19 cellular contexts compared by ENCODE assay signal in the genomic region with DNA sequence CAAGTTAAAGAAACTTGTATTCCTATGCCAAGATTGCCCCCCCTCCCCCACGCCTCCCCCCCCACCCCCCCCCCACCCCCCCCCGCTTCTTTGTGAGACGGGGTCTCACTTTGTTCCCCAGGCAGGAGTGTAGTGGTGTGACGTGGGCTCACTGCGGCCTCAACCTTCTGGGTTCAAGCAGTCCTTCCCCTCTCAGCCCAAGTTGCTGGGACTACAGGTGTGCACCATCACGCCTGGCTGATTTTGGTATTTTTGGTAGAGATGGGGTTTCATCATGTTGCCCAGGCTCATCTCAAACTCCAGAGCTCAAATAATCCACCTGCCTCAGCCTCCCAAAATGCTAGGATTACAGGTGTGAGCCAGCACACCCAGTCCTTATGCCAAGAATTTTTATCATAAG.
DNase-seq lines count a peak whose midpoint lies in the region; ATAC-seq, FAIRE-seq and TF ChIP-seq lines count a peak whose summit lies in the region.
"Had no signal": no experiment of that assay in that cellular context is flagged by ENCODE, and none has a peak within 500 bp of the region (broad histone marks: within the 10 kb centered on the region; RNA-seq: fewer than 3 reads in every experiment).

No MANE protein-coding gene starts in this region.

- H3K9ac ChIP-seq in K562 (ENCODE audit: insufficient read depth in 1 of 2, low read depth in 2 of 2, low read length in 2 of 2): no peak overlapping the region
- H3K9ac ChIP-seq: KMS-11 had no signal

- H3K27ac Mint-ChIP-seq in natural killer cell treated with Interleukin-12 subunit alpha and Interleukin-12 subunit beta and Interleukin-15 and Interleukin-18, amount 100 ng/mL, for 72 hours: no peak overlapping the region
- H3K27ac Mint-ChIP-seq: B cell; CD4-positive, alpha-beta T cell had no signal

- no peaks in the 10 kb centered on the region for H3K36me3 ChIP-seq in GM06990 (ENCODE audit: control insufficient read depth, insufficient read depth, low read length)
- H3K36me3 ChIP-seq in K562 (ENCODE audit: control insufficient read depth, insufficient read depth, low read length): no peaks in the 10 kb centered on the region

- BruUV-seq in K562 (replicated peaks; lab: Mats Ljungman, UMichigan): no TSS peak

- ATAC-seq in K562: no peak
- no peak for ATAC-seq in natural killer cell treated with Interleukin-12 subunit alpha and Interleukin-12 subunit beta and Interleukin-15 and Interleukin-18, amount 100 ng/mL, for 72 hours

- H3K79me2 ChIP-seq in K562 (ENCODE audit: control insufficient read depth, insufficient read depth, low read length): peaks cover 2% of the 10 kb centered on the region; the same call in 1 of the 3 replicates

- no peaks in the 10 kb centered on the region for H3K9me3 ChIP-seq in K562 (replicated peaks; ENCODE audit: control insufficient read depth, insufficient read depth, low read depth, low read length)

- TF ChIP-seq EP300 in K562 (IDR thresholded peaks at IDR 0.05; ENCODE audit: low read length): no peak

- TF ChIP-seq POLR2A in K562 (conservative IDR thresholded peaks at IDR 0.05): no peak

- no peaks in the 10 kb centered on the region for H3K27me3 ChIP-seq in GM06990 (replicated peaks; ENCODE audit: control insufficient read depth, insufficient read depth, low read length)
- no peaks in the 10 kb centered on the region for H3K27me3 ChIP-seq in K562 (ENCODE audit: control insufficient read depth in 2 of 2, insufficient read depth in 2 of 2, low read length in 2 of 2)

- H3K4me2 ChIP-seq in K562 (ENCODE audit: insufficient read depth, low read length): no peak overlapping the region
- H3K4me2 ChIP-seq: KMS-11 had no signal

- peaks cover 5% of the 10 kb centered on the region for H3K36me3 Mint-ChIP-seq in natural killer cell treated with Interleukin-12 subunit alpha and Interleukin-12 subunit beta and Interleukin-15 and Interleukin-18, amount 100 ng/mL, for 72 hours

- POLR2A ChIA-PET in K562 (lab: Yijun Ruan, JAX): no interaction called here

- CTCF ChIA-PET in K562 (lab: Yijun Ruan, JAX; ENCODE audit: low intra/inter-chr PET ratio): no interaction called here

- peak; percentile 25 for DNase-seq in GM06990 (ENCODE audit: extremely low read depth, insufficient read length)
- no peak for DNase-seq in GM18507 (ENCODE audit: extremely low spot score, insufficient read length, low read depth)
- DNase-seq in NCI-H2171 treated with DMSO at 0.1 percent for 48 hours (lab: John Stamatoyannopoulos, UW): peak; percentile 58
- DNase-seq in K562 (ENCODE audit: extremely low read depth in 1 of 4, low spot score in 3 of 4): no peak
- DNase-seq in amniotic stem cell (lab: John Stamatoyannopoulos, UW): no peak
- no peak for DNase-seq in NCI-H748 (lab: John Stamatoyannopoulos, UW; ENCODE audit: unreplicated experiment)
- DNase-seq in natural killer cell treated with Interleukin-12 subunit alpha and Interleukin-12 subunit beta and Interleukin-15 and Interleukin-18, amount 100 ng/mL, for 72 hours (ENCODE audit: low spot score): no peak
- no peak for DNase-seq in ACHN
- DNase-seq: 8988T; C1 segment of cervical spinal cord; Calu3; CD4-positive, alpha-beta T cell; DMS 273 treated with DMSO at 0.1 percent for 48 hours; DMS79; GDM1; H7 had no signal

- intact Hi-C loops in K562 (cut with micrococcal nuclease): no loop called here

- peaks cover 15 to 17% of the 10 kb centered on the region in 2 donors for H3K4me1 Mint-ChIP-seq in natural killer cell treated with Interleukin-12 subunit alpha and Interleukin-12 subunit beta and Interleukin-15 and Interleukin-18, amount 100 ng/mL, for 72 hours (ENCODE audit: low read depth in 2 of 2)

- FAIRE-seq in GM18507 (lab: Jason Lieb, UNC): peak; percentile 51
- FAIRE-seq in K562 (lab: Jason Lieb, UNC): no peak

- H3K9me1 ChIP-seq in K562 (ENCODE audit: control insufficient read depth, insufficient read depth, low read length): no peaks in the 10 kb centered on the region

- no peak overlapping the region for H2AFZ ChIP-seq in K562 (ENCODE audit: low read depth, low read length)

- WGBS in K562 (ENCODE audit: insufficient coverage, low coverage, missing lambda C conversion rate): 75% methylated on average over 4 of the region's 6 CpGs

- no peak overlapping the region for H3K4me3 Mint-ChIP-seq in natural killer cell treated with Interleukin-12 subunit alpha and Interleukin-12 subunit beta and Interleukin-15 and Interleukin-18, amount 100 ng/mL, for 72 hours
- H3K4me3 Mint-ChIP-seq: B cell; CD4-positive, alpha-beta T cell had no signal

- H3K4me3 ChIP-seq in GM06990 (replicated peaks; ENCODE audit: low read depth, low read length): no peak overlapping the region
- H3K4me3 ChIP-seq in K562: no peak overlapping the region

- H3K9me3 Mint-ChIP-seq in natural killer cell treated with Interleukin-12 subunit alpha and Interleukin-12 subunit beta and Interleukin-15 and Interleukin-18, amount 100 ng/mL, for 72 hours: no peaks in the 10 kb centered on the region

- H3K27me3 Mint-ChIP-seq in natural killer cell treated with Interleukin-12 subunit alpha and Interleukin-12 subunit beta and Interleukin-15 and Interleukin-18, amount 100 ng/mL, for 72 hours: no peaks in the 10 kb centered on the region
- H3K27me3 Mint-ChIP-seq: B cell; CD4-positive, alpha-beta T cell; IgD-negative memory B cell had no signal

- H4K20me1 ChIP-seq in K562 (replicated peaks; ENCODE audit: control insufficient read depth, insufficient read depth, low read length): no peaks in the 10 kb centered on the region

- no peak for TF ChIP-seq RAD21 in K562 (CRISPR knock-in tag; conservative IDR thresholded peaks at IDR 0.05 in 1 of 2, IDR thresholded peaks at IDR 0.05 in 1 of 2)

- no peak for TF ChIP-seq CTCF in GM06990 (IDR thresholded peaks at IDR 0.05; ENCODE audit: insufficient read depth, low read length, poor library complexity, severe bottlenecking)
- no peak for TF ChIP-seq CTCF in K562 (IDR thresholded peaks at IDR 0.05 in 2 of 3, conservative IDR thresholded peaks at IDR 0.05 in 1 of 3; ENCODE audit: insufficient read depth in 2 of 3, low read depth in 1 of 3, low read length in 3 of 3)

- in situ Hi-C loops in K562 (cut with MboI) (no loop called here), ACHN (cut with HindIII; ENCODE audit: low pct_ligation_motif_present, low pct_unique_long_range_greater_than_20kb, low sequenced_read_pairs) (no loop called here)

- no peaks in the 10 kb centered on the region for H3K4me1 ChIP-seq in K562 (replicated peaks in 1 of 2; ENCODE audit: control insufficient read depth in 2 of 2, insufficient read depth in 2 of 2, low read length in 2 of 2)

- no peak overlapping the region for H3K27ac ChIP-seq in K562 (ENCODE audit: extremely low read depth, low read depth, low read length)
- H3K27ac ChIP-seq: KMS-11 had no signal

TF ChIP-seq in K562, 482 proteins besides CTCF, POLR2A, EP300 and RAD21:
- TF ChIP-seq, protein P1, sequence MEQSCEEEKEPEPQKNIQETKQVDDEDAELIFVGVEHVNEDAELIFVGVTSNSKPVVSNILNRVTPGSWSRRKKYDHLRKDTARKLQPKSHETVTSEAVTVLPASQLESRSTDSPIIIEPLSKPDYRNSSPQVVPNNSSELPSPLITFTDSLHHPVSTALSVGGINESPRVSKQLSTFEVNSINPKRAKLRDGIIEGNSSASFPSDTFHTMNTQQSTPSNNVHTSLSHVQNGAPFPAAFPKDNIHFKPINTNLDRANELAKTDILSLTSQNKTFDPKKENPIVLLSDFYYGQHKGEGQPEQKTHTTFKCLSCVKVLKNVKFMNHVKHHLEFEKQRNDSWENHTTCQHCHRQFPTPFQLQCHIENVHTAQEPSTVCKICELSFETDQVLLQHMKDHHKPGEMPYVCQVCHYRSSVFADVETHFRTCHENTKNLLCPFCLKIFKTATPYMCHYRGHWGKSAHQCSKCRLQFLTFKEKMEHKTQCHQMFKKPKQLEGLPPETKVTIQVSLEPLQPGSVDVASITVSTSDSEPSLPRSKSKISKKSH (CRISPR knock-in tag; IDR thresholded peaks at IDR 0.05): no peak
- TF ChIP-seq, protein P2, sequence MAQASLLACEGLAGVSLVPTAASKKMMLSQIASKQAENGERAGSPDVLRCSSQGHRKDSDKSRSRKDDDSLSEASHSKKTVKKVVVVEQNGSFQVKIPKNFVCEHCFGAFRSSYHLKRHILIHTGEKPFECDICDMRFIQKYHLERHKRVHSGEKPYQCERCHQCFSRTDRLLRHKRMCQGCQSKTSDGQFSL (CRISPR knock-in tag; IDR thresholded peaks at IDR 0.05): peak; percentile 85
- TF ChIP-seq, protein P2 (tag; IDR thresholded peaks at IDR 0.05): peak in 1 of 2 experiments; percentile 79; a peak in 2 of 4 replicates

Comparison
In these comparisons a context has a peak if more than half of its experiments do, and no peak if none do; other contexts are left out.
1. DNase-seq: peak in GM06990 (single experiment) and NCI-H2171 treated with DMSO at 0.1 percent for 48 hours (single experiment); none in GM18507 (single experiment), K562 (0 of 4), amniotic stem cell (single experiment), NCI-H748 (single experiment), natural killer cell treated with Interleukin-12 subunit alpha and Interleukin-12 subunit beta and Interleukin-15 and Interleukin-18, amount 100 ng/mL, for 72 hours (single experiment) and ACHN (single experiment).